Comparison of ENCODE assay signal across 7 cellular contexts in the genomic region with DNA sequence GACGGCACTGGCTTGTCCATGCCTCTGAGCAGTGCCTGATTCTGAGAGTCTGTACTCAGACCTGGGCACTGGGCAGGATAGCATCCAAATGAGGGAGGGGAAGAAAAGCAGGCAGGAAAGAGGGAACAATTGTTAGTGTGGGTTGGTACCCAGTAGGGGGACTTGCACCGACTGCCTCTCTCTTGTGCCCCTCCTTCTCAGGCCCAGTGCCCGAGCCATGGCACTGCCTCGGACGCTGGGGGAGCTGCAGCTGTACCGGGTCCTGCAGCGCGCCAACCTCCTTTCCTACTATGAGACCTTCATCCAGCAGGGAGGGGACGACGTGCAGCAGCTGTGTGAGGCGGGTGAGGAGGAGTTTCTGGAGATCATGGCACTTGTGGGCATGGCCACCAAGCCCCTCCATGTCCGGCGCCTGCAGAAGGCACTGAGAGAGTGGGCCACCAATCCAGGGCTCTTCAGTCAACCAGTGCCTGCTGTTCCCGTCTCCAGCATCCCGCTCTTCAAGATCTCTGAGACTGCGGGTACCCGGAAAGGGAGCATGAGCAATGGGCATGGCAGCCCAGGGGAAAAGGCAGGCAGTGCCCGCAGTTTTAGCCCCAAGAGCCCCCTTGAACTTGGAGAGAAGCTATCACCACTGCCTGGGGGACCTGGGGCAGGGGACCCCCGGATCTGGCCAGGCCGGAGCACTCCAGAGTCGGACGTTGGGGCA. TPM values are rescaled to one million over a fixed set of nuclear protein-coding genes. Genes with fewer than 3 reads are reported as not detected.
DNase-seq lines count a peak whose midpoint lies in the region; ATAC-seq, FAIRE-seq and TF ChIP-seq lines count a peak whose summit lies in the region.
"Had no signal": no experiment of that assay in that cellular context is flagged by ENCODE, and none has a peak within 500 bp of the region (broad histone marks: within the 10 kb centered on the region; RNA-seq: fewer than 3 reads in every experiment).

No MANE protein-coding gene starts in this region.

- no peak overlapping the region for H2AFZ ChIP-seq in astrocyte (ENCODE audit: low read depth, low read length)

- H3K4me3 ChIP-seq in Caco-2 (ENCODE audit: low read depth, low read length) = peak overlapping the region; percentile 97; the same call in 1 of the 2 replicates
- H3K4me3 ChIP-seq in astrocyte (ENCODE audit: insufficient read depth, low read depth, low read length) = peak overlapping the region; percentile 93

- H3K4me3 Mint-ChIP-seq in Caco-2 (ENCODE audit: unreplicated experiment) (peak overlapping the region; percentile 15), astrocyte (ENCODE audit: unreplicated experiment) (peak overlapping the region; percentile 98), naive B cell (peak overlapping the region in 6 of 8 donors; percentile 9 to 88 (median 64))

- H3K36me3 Mint-ChIP-seq in Caco-2 (ENCODE audit: insufficient read depth, unreplicated experiment) (peaks cover 49% of the 10 kb centered on the region), astrocyte (ENCODE audit: low read depth, unreplicated experiment) (peaks cover 18% of the 10 kb centered on the region), naive B cell (peaks cover 2 to 4% of the 10 kb centered on the region in 2 donors)

- no peak for ATAC-seq in naive B cell (ENCODE audit: low read depth in 2 of 2)
- ATAC-seq in GM21576 (IDR thresholded peaks at IDR 0.05; ENCODE audit: unreplicated experiment) = no peak
- no peak for ATAC-seq in GM18498 (IDR thresholded peaks at IDR 0.05; ENCODE audit: unreplicated experiment)

- in situ Hi-C loops in ACHN (cut with HindIII; ENCODE audit: low pct_ligation_motif_present, low pct_unique_long_range_greater_than_20kb, low sequenced_read_pairs) = no loop called here

- no peak overlapping the region for H3K27ac ChIP-seq in astrocyte (ENCODE audit: low read depth, low read length)

- H3K79me2 ChIP-seq in astrocyte (ENCODE audit: insufficient read depth, low read length) = peaks cover 54% of the 10 kb centered on the region

- H4K20me1 ChIP-seq in astrocyte (ENCODE audit: insufficient read depth, low read length) = peaks cover 54% of the 10 kb centered on the region

- TF ChIP-seq CTCF in Caco-2 (IDR thresholded peaks at IDR 0.05; ENCODE audit: insufficient read depth in 1 of 2, low read depth in 1 of 2, low read length in 1 of 2, severe bottlenecking in 1 of 2, unreplicated experiment in 1 of 2) (no peak), astrocyte (IDR thresholded peaks at IDR 0.05; ENCODE audit: insufficient read depth, low read depth, low read length) (no peak)

- H3K27me3 Mint-ChIP-seq in Caco-2 (ENCODE audit: insufficient read depth, unreplicated experiment) = no peaks in the 10 kb centered on the region
- H3K27me3 Mint-ChIP-seq in astrocyte (ENCODE audit: low read depth, unreplicated experiment) = no peaks in the 10 kb centered on the region
- no peaks in the 10 kb centered on the region for H3K27me3 Mint-ChIP-seq in naive B cell

- H3K9me3 ChIP-seq in Caco-2 (no peaks in the 10 kb centered on the region), astrocyte (ENCODE audit: insufficient read depth, low read depth, low read length) (no peaks in the 10 kb centered on the region)

- POLR2A ChIA-PET in Caco-2 (lab: Charles Lee) = interaction anchor here (1.3 kb wide), 1 partner anchor 12 kb away, joined by 4 read pairs; the partner anchor contains the start of gene NEMP1

- DNase-seq in Caco-2 (no peak), astrocyte (ENCODE audit: low read depth) (no peak), naive B cell (no peak), ACHN (no peak)
- DNase-seq: activated effector memory CD4-positive, alpha-beta T cell treated with Interleukin-2 at 50 U/mL for 16 hours had no signal

- H3K27me3 ChIP-seq in Caco-2 (replicated peaks; ENCODE audit: control insufficient read depth, insufficient read depth, low read length) = no peaks in the 10 kb centered on the region
- H3K27me3 ChIP-seq in astrocyte (ENCODE audit: insufficient read depth, low read length) = no peaks in the 10 kb centered on the region

- no peak for FAIRE-seq in astrocyte (lab: Jason Lieb, UNC)

- CTCF ChIA-PET in Caco-2 (lab: Charles Lee) = interaction anchor here (0.6 to 3.3 kb wide), 2 partner anchors 8 to 21 kb away, joined by 3 to 22 read pairs; partner anchors contain the start of gene STAT6

- H3K4me1 ChIP-seq in Caco-2 (peaks cover 8% of the 10 kb centered on the region), astrocyte (ENCODE audit: insufficient read depth, low read length) (peaks cover 56% of the 10 kb centered on the region)

- intact Hi-C loops in Caco-2 (cut with micrococcal nuclease; ENCODE audit: unreplicated experiment) = no loop called here

- peaks cover 26% of the 10 kb centered on the region for H3K4me1 Mint-ChIP-seq in Caco-2 (ENCODE audit: low read depth, unreplicated experiment)
- H3K4me1 Mint-ChIP-seq in astrocyte (ENCODE audit: low read depth, unreplicated experiment) = peaks cover 46% of the 10 kb centered on the region
- peaks cover 68 to 74% (median 72%) of the 10 kb centered on the region in 3 donors for H3K4me1 Mint-ChIP-seq in naive B cell

- H3K9ac ChIP-seq in astrocyte (ENCODE audit: low read length) = peak overlapping the region; percentile 94

- H3K9me3 Mint-ChIP-seq in Caco-2 (ENCODE audit: unreplicated experiment) (no peaks in the 10 kb centered on the region), astrocyte (ENCODE audit: unreplicated experiment) (no peaks in the 10 kb centered on the region), naive B cell (no peaks in the 10 kb centered on the region)

- H3K4me2 ChIP-seq in astrocyte (ENCODE audit: low read length) = peak overlapping the region; percentile 99

- H3K27ac Mint-ChIP-seq in Caco-2 (ENCODE audit: unreplicated experiment) (no peak overlapping the region), astrocyte (ENCODE audit: unreplicated experiment) (peak overlapping the region; percentile 63), naive B cell (peak overlapping the region in 3 of 6 donors; percentile 32 to 97 (median 82))

- BruUV-seq in Caco-2 (replicated peaks; lab: Mats Ljungman, UMichigan) = no TSS peak

- H3K36me3 ChIP-seq in Caco-2 (ENCODE audit: control insufficient read depth, insufficient read depth, low read length) (peaks cover 9% of the 10 kb centered on the region), astrocyte (ENCODE audit: insufficient read depth, low read length) (peaks cover 28% of the 10 kb centered on the region)

RNA-seq across cellular contexts. Expression of gene NAB2, which starts 2.2 kb away (rescaled TPM):
- total RNA-seq in Caco-2 (2022) (15.7 and 16.4 TPM in 2 replicates), astrocyte (36.6 and 37.8 TPM in 2 replicates)
- polyA plus RNA-seq in naive B cell (ENCODE audit: low read depth in 6 of 6) = 1 to 10 TPM in 5 of 6 donors, under 1 TPM in 1; 0.54 to 2.6 (median 1.6) TPM

RNA-seq across cellular contexts. Expression of gene NEMP1, which starts 12.5 kb away (rescaled TPM):
- total RNA-seq in Caco-2 (2022) = 38.3 and 40.1 TPM in 2 replicates
- total RNA-seq in astrocyte = 9.4 and 10.6 TPM in 2 replicates
- polyA plus RNA-seq in naive B cell (ENCODE audit: low read depth in 6 of 6) = 1 to 10 TPM; 3.9 to 7.1 (median 5.9) TPM

RNA-seq across cellular contexts. Expression of gene STAT6, which starts 20.1 kb away (rescaled TPM):
- total RNA-seq in Caco-2 (2022) (44.2 and 49.5 TPM in 2 replicates), astrocyte (33.8 and 36.2 TPM in 2 replicates)
- polyA plus RNA-seq in naive B cell (ENCODE audit: low read depth in 6 of 6) = 100 to 1,000 TPM in 5 of 6 donors, 10 to 100 TPM in 1; 88.2 to 172 (median 159) TPM

RNA-seq across cellular contexts. Expression of gene LRP1, which starts 37.2 kb away (rescaled TPM):
- total RNA-seq in Caco-2 (2022) = 106 and 111 TPM in 2 replicates
- total RNA-seq in astrocyte = 369 and 397 TPM in 2 replicates
- under 1 TPM in 3 of 6 donors, not detected in 3; 0.04 to 0.55 (median 0.09) TPM for polyA plus RNA-seq in naive B cell (ENCODE audit: low read depth in 6 of 6)

RNA-seq across cellular contexts. Expression of gene MYO1A, which starts 41.1 kb away (rescaled TPM):
- total RNA-seq in Caco-2 (2022) = 9.3 and 11.9 TPM in 2 replicates
- 0.34 TPM in 1 of 2 replicates, not detected in the other for total RNA-seq in astrocyte
- polyA plus RNA-seq in naive B cell (ENCODE audit: low read depth in 6 of 6) = not detected

Comparison
In these comparisons a context has a peak if more than half of its experiments do, and no peak if none do; other contexts are left out.
1. H3K4me3 Mint-ChIP-seq: peak in every context shown above with its lines; median percentile 98 in astrocyte; 64 in naive B cell; 15 in Caco-2.